In genomic region chr17:38871992-38872605, GRCh38 we compare ENCODE assay signal across 9 cellular contexts. TPM values are rescaled to one million over a fixed set of nuclear protein-coding genes. Genes with fewer than 3 reads are reported as not detected.
A peak's percentile ranks its signal among the peaks of the same experiment; 100 is the strongest.
DNase-seq lines count a peak whose midpoint lies in the region; ATAC-seq, FAIRE-seq and TF ChIP-seq lines count a peak whose summit lies in the region.
"Had no signal": no experiment of that assay in that cellular context is flagged by ENCODE, and none has a peak within 500 bp of the region (broad histone marks: within the 10 kb centered on the region; RNA-seq: fewer than 3 reads in every experiment).

No MANE protein-coding gene starts in this region.

- no peaks in the 10 kb centered on the region for H3K9me3 Mint-ChIP-seq in mesothelial cell of epicardium

- CTCF ChIA-PET in K562 (lab: Yijun Ruan, JAX; ENCODE audit: low intra/inter-chr PET ratio): no interaction called here

- ATAC-seq in left cardiac atrium (no peak), K562 (no peak), HG03139 (IDR thresholded peaks at IDR 0.05; ENCODE audit: unreplicated experiment) (no peak)

- H3K4me3 ChIP-seq in left ventricle myocardium inferior (peak overlapping the region; percentile 99), K562 (peak overlapping the region; percentile 97)

- no peaks in the 10 kb centered on the region for H3K36me3 Mint-ChIP-seq in mesothelial cell of epicardium

- no peak for TF ChIP-seq POLR2A in K562 (conservative IDR thresholded peaks at IDR 0.05)

- H3K27me3 Mint-ChIP-seq in mesothelial cell of epicardium (ENCODE audit: low read depth): no peaks in the 10 kb centered on the region

- intact Hi-C loops in left ventricle myocardium inferior (cut with micrococcal nuclease): no loop called here
- intact Hi-C loops in left cardiac atrium (cut with DNase I): loop anchor here in 1 of 2 donors (5.0 kb wide), 1 partner anchor 35 kb away; no protein-coding TSS in a partner anchor
- intact Hi-C loops in K562 (cut with micrococcal nuclease): loop anchor here (5.0 kb wide), 2 partner anchors 55 to 110 kb away; partner anchors contain the start of gene LASP1NB

- H3K27me3 ChIP-seq in left ventricle myocardium inferior (ENCODE audit: low read depth) (no peaks in the 10 kb centered on the region), K562 (ENCODE audit: control insufficient read depth in 2 of 2, insufficient read depth in 2 of 2, low read length in 2 of 2) (no peaks in the 10 kb centered on the region)

- TF ChIP-seq RAD21 in K562 (CRISPR knock-in tag; conservative IDR thresholded peaks at IDR 0.05 in 1 of 2, IDR thresholded peaks at IDR 0.05 in 1 of 2): no peak

- no peak for DNase-seq in left ventricle myocardium inferior
- DNase-seq in left cardiac atrium: no peak
- no peak for DNase-seq in K562 (ENCODE audit: extremely low read depth in 1 of 4, low spot score in 3 of 4)
- no peak for DNase-seq in mesothelial cell of epicardium (ENCODE audit: low spot score in 2 of 2, unreplicated experiment in 2 of 2)
- DNase-seq in activated effector memory CD4-positive, alpha-beta T cell treated with anti-CD3 and anti-CD28 coated beads, Interleukin-2, amount 50 U/mL, for 16 hours: no peak
- DNase-seq in activated CD4-positive, alpha-beta T cell treated with anti-CD3 and anti-CD28 coated beads, Interleukin-2, amount 50 U/mL, for 48 hours: no peak
- DNase-seq in inferior parietal cortex (ENCODE audit: extremely low spot score): no peak
- DNase-seq: NCI-H1417 treated with DMSO at 0.1 percent for 48 hours had no signal

- H2AFZ ChIP-seq in K562 (ENCODE audit: low read depth, low read length): peak overlapping the region; percentile 20; the same call in 1 of the 2 replicates

- H4K20me1 ChIP-seq in K562 (replicated peaks; ENCODE audit: control insufficient read depth, insufficient read depth, low read length): peaks cover 43% of the 10 kb centered on the region

- no peak for TF ChIP-seq EP300 in K562 (IDR thresholded peaks at IDR 0.05; ENCODE audit: low read length)

- no peaks in the 10 kb centered on the region for H3K36me3 ChIP-seq in left ventricle myocardium inferior
- H3K36me3 ChIP-seq in K562 (ENCODE audit: control insufficient read depth, insufficient read depth, low read length): peaks cover 35% of the 10 kb centered on the region; the same call in 2 of the 3 replicates

- H3K27ac ChIP-seq in left ventricle myocardium inferior (replicated peaks): peak overlapping the region; percentile 97
- H3K27ac ChIP-seq in K562 (ENCODE audit: extremely low read depth, low read depth, low read length): peak overlapping the region; percentile 92

- POLR2A ChIA-PET in K562 (lab: Yijun Ruan, JAX): interaction anchor here (0.5 to 5.0 kb wide), 14 partner anchors 9 to 1108 kb away, joined by 3 to 70 read pairs (median 4); partner anchors contain the start of genes PSMD3, RPL19 and RPL23

- peaks cover 17% of the 10 kb centered on the region for H3K9me1 ChIP-seq in K562 (ENCODE audit: control insufficient read depth, insufficient read depth, low read length)

- H3K4me2 ChIP-seq in K562 (ENCODE audit: insufficient read depth, low read length): peak overlapping the region; percentile 98

- WGBS in K562 (ENCODE audit: insufficient coverage, low coverage, missing lambda C conversion rate): 11% methylated on average over 5 of the region's 5 CpGs

- H3K9me3 ChIP-seq in left ventricle myocardium inferior (replicated peaks) (no peaks in the 10 kb centered on the region), K562 (replicated peaks; ENCODE audit: control insufficient read depth, insufficient read depth, low read depth, low read length) (no peaks in the 10 kb centered on the region)

- H3K9ac ChIP-seq in K562 (ENCODE audit: insufficient read depth in 1 of 2, low read depth in 2 of 2, low read length in 2 of 2): peak overlapping the region; percentile 80 to 91; a peak in 3 of 4 replicates

- BruUV-seq in K562 (replicated peaks; lab: Mats Ljungman, UMichigan): no TSS peak

- FAIRE-seq in K562 (lab: Jason Lieb, UNC): no peak

- H3K4me1 Mint-ChIP-seq in mesothelial cell of epicardium: peaks cover 61% of the 10 kb centered on the region

- in situ Hi-C loops in K562 (cut with MboI): no loop called here

- H3K4me1 ChIP-seq in left ventricle myocardium inferior: peaks cover 87% of the 10 kb centered on the region
- H3K4me1 ChIP-seq in K562 (replicated peaks in 1 of 2; ENCODE audit: control insufficient read depth in 2 of 2, insufficient read depth in 2 of 2, low read length in 2 of 2): peaks cover 17 to 47% of the 10 kb centered on the region in 2 experiments

- peak overlapping the region; percentile 89 for H3K27ac Mint-ChIP-seq in mesothelial cell of epicardium

- peaks cover 66% of the 10 kb centered on the region for H3K79me2 ChIP-seq in K562 (ENCODE audit: control insufficient read depth, insufficient read depth, low read length)

- TF ChIP-seq CTCF in left ventricle myocardium inferior (IDR thresholded peaks at IDR 0.05; ENCODE audit: borderline replicate concordance) (no peak), K562 (IDR thresholded peaks at IDR 0.05 in 2 of 3, conservative IDR thresholded peaks at IDR 0.05 in 1 of 3; ENCODE audit: insufficient read depth in 2 of 3, low read depth in 1 of 3, low read length in 3 of 3) (no peak), mesothelial cell of epicardium (IDR thresholded peaks at IDR 0.05; ENCODE audit: unreplicated experiment) (no peak)

- H3K4me3 Mint-ChIP-seq in mesothelial cell of epicardium: peak overlapping the region; percentile 100

RNA-seq across cellular contexts. Expression of gene LASP1, which starts 2.2 kb away (rescaled TPM):
- 29.4 TPM for total RNA-seq in left ventricle myocardium inferior
- 10 to 100 TPM; 51.8 to 55.0 TPM for total RNA-seq in left cardiac atrium
- 56.3 and 141 TPM in 2 replicates for total RNA-seq in K562 (2011; cell fraction: chromatin; rRNA removed; ENCODE audit: low replicate concordance)
- 52.5 and 72.2 TPM in 2 replicates for total RNA-seq in K562 (2011; cell fraction: nucleolus; rRNA removed)
- 56.8 and 72.4 TPM in 2 replicates for total RNA-seq in K562 (2011; cell fraction: nucleoplasm; rRNA removed)
- 48.5 and 49.0 TPM in 2 replicates for total RNA-seq in K562 (2014; rRNA removed)
- total RNA-seq in K562 (2014; rRNA removed; fragmentation: Illumina TruSeq; extraction: Trizol): 35.1 and 38.8 TPM in 2 replicates
- 55.3 and 58.7 TPM in 2 replicates for total RNA-seq in K562 (2015; rRNA removed; fragmentation: Illumina TruSeq; extraction: Trizol)
- total RNA-seq in K562 (2021): 112 and 125 TPM in 2 replicates
- polyA plus RNA-seq in K562 (2011; rRNA removed): 45.9 and 62.1 TPM in 2 replicates
- polyA plus RNA-seq in K562 (2011; cell fraction: cytosol; rRNA removed): 58.9 and 166 TPM in 2 replicates
- 25.9 and 52.6 TPM in 2 replicates for polyA plus RNA-seq in K562 (2011; cell fraction: nucleus; rRNA removed)
- 110 and 126 TPM in 2 replicates for polyA plus RNA-seq in K562 (2012)
- 95.7 and 104 TPM in 2 replicates for polyA plus RNA-seq in K562 (2014; fragmentation: Illumina TruSeq; extraction: Trizol)
- polyA plus RNA-seq in K562 (2014; fragmentation: Nextera tagmentation; extraction: Ambion mirVana): 10 to 100 TPM; 23.0 to 23.6 TPM
- 69.1 and 78.2 TPM in 2 replicates for polyA plus RNA-seq in K562 (2014; rRNA removed)
- polyA minus RNA-seq in K562 (2011; rRNA and poly(A)+ RNA removed): 48.3 and 89.0 TPM in 2 replicates
- polyA minus RNA-seq in K562 (2011; cell fraction: cytosol; rRNA and poly(A)+ RNA removed): 56.3 and 79.0 TPM in 2 replicates
- polyA minus RNA-seq in K562 (2011; cell fraction: nucleus; rRNA and poly(A)+ RNA removed): 20.1 and 22.1 TPM in 2 replicates
- 144 to 152 TPM (median 146 TPM) in 3 replicates for total RNA-seq in mesothelial cell of epicardium

RNA-seq across cellular contexts. Expression of gene RPL23, which starts 18.6 kb away (rescaled TPM):
- total RNA-seq in left ventricle myocardium inferior (760 TPM), left cardiac atrium (100 to 1,000 TPM; 892 to 925 TPM), K562 (2014; rRNA removed) (2,281 and 2,332 TPM in 2 replicates), K562 (2014; rRNA removed; fragmentation: Illumina TruSeq; extraction: Trizol) (3,218 and 3,389 TPM in 2 replicates), K562 (2015; rRNA removed; fragmentation: Illumina TruSeq; extraction: Trizol) (2,524 and 2,706 TPM in 2 replicates), K562 (2021) (1,745 and 1,985 TPM in 2 replicates), mesothelial cell of epicardium (1,597 to 1,708 TPM (median 1,659 TPM) in 3 replicates)
- 370 and 391 TPM in 2 replicates for total RNA-seq in K562 (2011; cell fraction: chromatin; rRNA removed; ENCODE audit: low replicate concordance)
- total RNA-seq in K562 (2011; cell fraction: nucleolus; rRNA removed): 317 and 380 TPM in 2 replicates
- 567 and 894 TPM in 2 replicates for total RNA-seq in K562 (2011; cell fraction: nucleoplasm; rRNA removed)
- polyA plus RNA-seq in K562 (2011; rRNA removed) (1,779 and 3,096 TPM in 2 replicates), K562 (2014; fragmentation: Illumina TruSeq; extraction: Trizol) (3,156 and 3,487 TPM in 2 replicates), K562 (2014; fragmentation: Nextera tagmentation; extraction: Ambion mirVana) (1,000 to 10,000 TPM; 2,598 to 3,667 TPM), K562 (2014; rRNA removed) (3,128 and 3,158 TPM in 2 replicates)
- 1,009 and 1,561 TPM in 2 replicates for polyA plus RNA-seq in K562 (2011; cell fraction: cytosol; rRNA removed)
- polyA plus RNA-seq in K562 (2011; cell fraction: nucleus; rRNA removed): 519 and 810 TPM in 2 replicates
- 2,980 and 3,135 TPM in 2 replicates for polyA plus RNA-seq in K562 (2012)
- 1,069 and 1,345 TPM in 2 replicates for polyA minus RNA-seq in K562 (2011; rRNA and poly(A)+ RNA removed)
- 644 and 904 TPM in 2 replicates for polyA minus RNA-seq in K562 (2011; cell fraction: cytosol; rRNA and poly(A)+ RNA removed)
- 127 and 195 TPM in 2 replicates for polyA minus RNA-seq in K562 (2011; cell fraction: nucleus; rRNA and poly(A)+ RNA removed)

RNA-seq across cellular contexts. Expression of gene CWC25, which starts 47.0 kb away (rescaled TPM):
- total RNA-seq in left ventricle myocardium inferior (8.7 TPM), left cardiac atrium (10 to 100 TPM in 1 of 2 donors, 1 to 10 TPM in 1; 8.5 to 12.1 TPM), K562 (2014; rRNA removed) (16.8 and 18.6 TPM in 2 replicates), K562 (2014; rRNA removed; fragmentation: Illumina TruSeq; extraction: Trizol) (19.0 and 19.2 TPM in 2 replicates), K562 (2015; rRNA removed; fragmentation: Illumina TruSeq; extraction: Trizol) (21.0 and 24.1 TPM in 2 replicates), K562 (2021) (16.5 and 17.4 TPM in 2 replicates), mesothelial cell of epicardium (19.5 to 20.9 TPM (median 20.5 TPM) in 3 replicates)
- total RNA-seq in K562 (2011; cell fraction: chromatin; rRNA removed; ENCODE audit: low replicate concordance): 54.3 and 57.6 TPM in 2 replicates
- total RNA-seq in K562 (2011; cell fraction: nucleolus; rRNA removed): 25.0 and 27.9 TPM in 2 replicates
- total RNA-seq in K562 (2011; cell fraction: nucleoplasm; rRNA removed): 31.0 and 32.9 TPM in 2 replicates
- polyA plus RNA-seq in K562 (2011; rRNA removed) (14.1 and 23.0 TPM in 2 replicates), K562 (2014; fragmentation: Illumina TruSeq; extraction: Trizol) (22.9 and 27.4 TPM in 2 replicates), K562 (2014; fragmentation: Nextera tagmentation; extraction: Ambion mirVana) (10 to 100 TPM; 24.4 to 26.3 TPM), K562 (2014; rRNA removed) (20.7 and 21.9 TPM in 2 replicates)
- polyA plus RNA-seq in K562 (2011; cell fraction: cytosol; rRNA removed): 10.1 and 11.8 TPM in 2 replicates
- 48.3 and 72.5 TPM in 2 replicates for polyA plus RNA-seq in K562 (2011; cell fraction: nucleus; rRNA removed)
- 16.7 and 17.1 TPM in 2 replicates for polyA plus RNA-seq in K562 (2012)
- 9.2 and 16.7 TPM in 2 replicates for polyA minus RNA-seq in K562 (2011; rRNA and poly(A)+ RNA removed)
- polyA minus RNA-seq in K562 (2011; cell fraction: cytosol; rRNA and poly(A)+ RNA removed): 5.5 and 6.7 TPM in 2 replicates
- polyA minus RNA-seq in K562 (2011; cell fraction: nucleus; rRNA and poly(A)+ RNA removed): 11.3 and 12.7 TPM in 2 replicates
